In the genomic region with DNA sequence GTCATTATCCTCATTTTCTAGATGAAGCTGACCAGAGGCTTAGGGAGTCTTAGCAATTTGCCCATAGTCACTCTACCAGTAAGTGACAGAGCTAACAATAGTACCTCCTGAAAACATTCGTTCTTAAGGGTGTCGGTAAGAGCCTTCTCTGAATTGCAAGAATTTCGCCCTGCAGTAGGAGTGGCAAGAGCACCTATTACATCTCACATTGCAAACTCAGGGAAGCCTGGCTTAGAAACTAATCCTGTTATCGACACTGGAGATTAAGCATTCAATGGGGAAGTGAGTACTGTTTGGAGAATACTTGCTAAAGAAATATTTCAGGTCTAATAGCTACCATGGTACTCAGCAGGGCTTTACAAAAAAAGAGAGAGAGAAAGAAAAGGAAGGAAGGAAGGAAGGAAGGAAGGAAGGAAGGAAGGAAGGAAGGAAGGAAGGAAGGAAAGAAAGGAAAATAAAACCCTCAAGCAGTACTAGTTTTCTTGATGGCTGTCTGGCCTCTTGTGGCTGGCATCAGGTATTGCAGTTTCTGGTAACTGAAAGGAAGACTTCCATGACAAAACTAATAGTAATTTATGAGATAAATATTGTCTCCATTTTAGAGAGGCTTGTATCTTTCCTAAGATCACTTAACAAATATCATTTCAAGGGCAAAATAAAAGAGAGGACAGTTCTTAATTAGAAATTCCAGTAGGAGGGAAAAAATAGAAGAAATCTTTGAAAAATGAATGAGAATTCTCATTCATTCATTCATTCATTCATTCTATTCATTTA, we compare ENCODE assay signal across 9 cellular contexts. TPM values are rescaled to one million over a fixed set of nuclear protein-coding genes. Genes with fewer than 3 reads are reported as not detected.
DNase-seq lines count a peak whose midpoint lies in the region; ATAC-seq and TF ChIP-seq lines count a peak whose summit lies in the region.
"Had no signal": no experiment of that assay in that cellular context is flagged by ENCODE, and none has a peak within 500 bp of the region (broad histone marks: within the 10 kb centered on the region; RNA-seq: fewer than 3 reads in every experiment).

No MANE protein-coding gene starts in this region.

- H3K4me1 ChIP-seq in right lobe of liver, result peaks cover 0 to 18% (median 3%) of the 10 kb centered on the region in 4 donors

- TF ChIP-seq CTCF in right lobe of liver (IDR thresholded peaks at IDR 0.05), result peak; percentile 73 to 87 (median 78)

- peak in 3 of 4 donors; percentile 27 to 35 (median 28) for ATAC-seq in right lobe of liver
- ATAC-seq in GM18870 (IDR thresholded peaks at IDR 0.05; ENCODE audit: unreplicated experiment), result no peak
- ATAC-seq in HG03045 (IDR thresholded peaks at IDR 0.05; ENCODE audit: unreplicated experiment), result no peak

- no peak for TF ChIP-seq POLR2A in right lobe of liver (IDR thresholded peaks at IDR 0.05)

- intact Hi-C loops in right lobe of liver (cut with DNase I), result loop anchor here in 1 of 2 donors (5.0 kb wide), 1 partner anchor 335 kb away; no protein-coding TSS in a partner anchor

- no peaks in the 10 kb centered on the region for H3K36me3 ChIP-seq in right lobe of liver

- no peaks in the 10 kb centered on the region for H3K27me3 ChIP-seq in right lobe of liver

- DNase-seq in COLO829 (ENCODE audit: low spot score) (peak; percentile 66), H4 (ENCODE audit: low spot score) (peak; percentile 29), NCI-H748 treated with DMSO at 0.1 percent for 48 hours (lab: John Stamatoyannopoulos, UW) (peak; percentile 35), cerebellar cortex (ENCODE audit: low spot score) (peak; percentile 64), right lobe of liver (peak in 1 of 3 donors; percentile 50)
- no peak for DNase-seq in activated CD4-positive, alpha-beta T cell treated with anti-CD3 and anti-CD28 coated beads for 1 hour
- DNase-seq: naive B cell had no signal

- no peak overlapping the region for H3K27ac ChIP-seq in right lobe of liver

- WGBS in right lobe of liver (ENCODE audit: insufficient coverage, low coverage, low lambda C conversion rate, missing lambda C conversion rate), result 45% methylated on average over 3 of the region's 4 CpGs

- H3K9me3 ChIP-seq in right lobe of liver, result no peaks in the 10 kb centered on the region

- no peak overlapping the region for H3K4me3 ChIP-seq in right lobe of liver

RNA-seq across cellular contexts. Expression of gene C1orf226, which starts 10.4 kb away (rescaled TPM):
- total RNA-seq in H4 (2014; rRNA removed; shearing (Covaris generic)), result 0.23 and 0.56 TPM in 2 replicates
- total RNA-seq in right lobe of liver, result 10 to 100 TPM in 5 of 6 experiments, 1 to 10 TPM in 1; 6.5 to 45.3 (median 28.4) TPM

RNA-seq across cellular contexts. Expression of gene SPATA46, which starts 15.3 kb away (rescaled TPM):
- not detected in 2 replicates for total RNA-seq in H4 (2014; rRNA removed; shearing (Covaris generic))
- not detected for total RNA-seq in right lobe of liver

RNA-seq across cellular contexts. Expression of gene SH2D1B, which starts 20.0 kb away (rescaled TPM):
- total RNA-seq in H4 (2014; rRNA removed; shearing (Covaris generic)), result 0.06 TPM in 1 of 2 replicates, not detected in the other
- under 1 TPM in 3 of 6 experiments, not detected in 3; 0.17 to 0.60 (median 0.31) TPM for total RNA-seq in right lobe of liver

Comparison
In these comparisons a context has a peak if more than half of its experiments do, and no peak if none do; other contexts are left out.
1. ATAC-seq: peak in right lobe of liver (3 of 4); none in GM18870 (single experiment) and HG03045 (single experiment).